8 cellular contexts compared by ENCODE assay signal in the genomic region with DNA sequence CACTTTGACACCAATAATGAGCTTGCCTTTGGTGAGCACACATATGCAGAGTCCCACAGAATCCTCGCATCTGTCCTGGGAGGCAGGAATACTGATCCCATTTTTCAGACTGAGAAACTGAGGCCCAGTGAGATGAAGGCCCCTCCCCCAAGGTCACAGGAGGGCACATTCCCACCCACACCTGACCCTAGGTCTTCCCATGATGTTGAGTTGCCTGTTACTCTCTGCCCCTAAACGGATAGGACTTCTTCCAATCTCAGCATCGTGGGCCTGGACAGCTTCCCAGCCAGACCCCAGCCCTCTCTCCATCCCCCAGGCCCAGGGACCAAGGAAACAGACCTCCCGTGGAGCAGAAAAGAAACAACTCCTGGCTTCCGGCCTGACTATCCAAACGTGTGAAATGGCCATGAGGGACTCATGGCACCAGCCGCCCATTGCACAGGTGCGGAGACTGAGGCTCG. TPM values are rescaled to one million over a fixed set of nuclear protein-coding genes. Genes with fewer than 3 reads are reported as not detected.
DNase-seq lines count a peak whose midpoint lies in the region; ATAC-seq, FAIRE-seq and TF ChIP-seq lines count a peak whose summit lies in the region.

No MANE protein-coding gene starts in this region.

- TF ChIP-seq CTCF in CD14-positive monocyte (IDR thresholded peaks at IDR 0.05) (no peak), bronchial epithelial cell (IDR thresholded peaks at IDR 0.05; ENCODE audit: insufficient read depth, low read length, severe bottlenecking) (no peak)

- H3K4me3 ChIP-seq in bronchial epithelial cell (ENCODE audit: low read depth, low read length) = peak overlapping the region; percentile 84
- H3K4me3 ChIP-seq in muscle layer of duodenum (ENCODE audit: low read depth in 1 of 2, low read length in 2 of 2) = peak overlapping the region; percentile 74 to 88

- ATAC-seq in HG03439 (IDR thresholded peaks at IDR 0.05; ENCODE audit: unreplicated experiment) (peak; percentile 4), HG02870 (IDR thresholded peaks at IDR 0.05; ENCODE audit: unreplicated experiment) (no peak)

- no peak for DNase-seq in CD14-positive monocyte (ENCODE audit: low spot score)
- no peak for DNase-seq in bronchial epithelial cell (ENCODE audit: low read depth)
- DNase-seq in effector CD4-positive, alpha-beta T cell = no peak
- DNase-seq in stimulated activated CD4-positive, alpha-beta T cell treated with anti-CD3 and anti-CD28 coated beads, Interleukin-2, amount 100 ng/mL, for 24 hours = no peak
- DNase-seq in Kasumi-1 (lab: John Stamatoyannopoulos, UW) = no peak

- intact Hi-C loops in CD14-positive monocyte (cut with micrococcal nuclease) = loop anchor here (5.0 to 10.0 kb wide), 2 partner anchors 80 to 572 kb away; partner anchors contain the start of genes DOLK (in 1 of the 2), NUP188 (in 1 of the 2) and ODF2 (in 1 of the 2)

- H3K9me3 ChIP-seq in muscle layer of duodenum (ENCODE audit: control insufficient read depth in 1 of 2, low read length in 2 of 2) = no peaks in the 10 kb centered on the region

- H3K36me3 Mint-ChIP-seq in CD14-positive monocyte = peaks cover 0 to 4% of the 10 kb centered on the region in 2 donors

- peak overlapping the region; percentile 8 for H3K27ac ChIP-seq in muscle layer of duodenum (ENCODE audit: low read length)

- H3K36me3 ChIP-seq in bronchial epithelial cell (ENCODE audit: control insufficient read depth, insufficient read depth, low read length) = no peaks in the 10 kb centered on the region
- no peaks in the 10 kb centered on the region for H3K36me3 ChIP-seq in muscle layer of duodenum (ENCODE audit: control insufficient read depth in 1 of 2, insufficient read depth in 2 of 2, low read length in 2 of 2)

- peak overlapping the region; percentile 71 to 85 for H3K4me3 Mint-ChIP-seq in CD14-positive monocyte

- FAIRE-seq in bronchial epithelial cell (lab: Jason Lieb, UNC) = no peak

- H3K4me1 ChIP-seq in muscle layer of duodenum (ENCODE audit: control insufficient read depth in 1 of 2, insufficient read depth in 2 of 2, low read length in 2 of 2) = peaks cover 4 to 35% of the 10 kb centered on the region in 2 donors

- peaks cover 20% of the 10 kb centered on the region for H3K4me1 Mint-ChIP-seq in CD14-positive monocyte

- H3K27me3 ChIP-seq in bronchial epithelial cell (ENCODE audit: control insufficient read depth, insufficient read depth, low read length) (no peaks in the 10 kb centered on the region), muscle layer of duodenum (ENCODE audit: low read depth, low read length) (no peaks in the 10 kb centered on the region)

- H3K27me3 Mint-ChIP-seq in CD14-positive monocyte (ENCODE audit: low read depth in 3 of 3) = peaks cover 0 to 2% (median 0%) of the 10 kb centered on the region in 3 donors

- no peaks in the 10 kb centered on the region for H3K9me3 Mint-ChIP-seq in CD14-positive monocyte

- H3K27ac Mint-ChIP-seq in CD14-positive monocyte = peak overlapping the region in 1 of 7 donors; percentile 26

RNA-seq across cellular contexts. Expression of gene SH3GLB2, which starts 0.9 kb away (rescaled TPM):
- 10 to 100 TPM in 1 of 2 donors, 1 to 10 TPM in 1; 8.0 to 25.9 TPM for polyA plus RNA-seq in CD14-positive monocyte
- total RNA-seq in bronchial epithelial cell = 50.5 and 98.1 TPM in 2 replicates

RNA-seq across cellular contexts. Expression of gene MIGA2, which starts 9.2 kb away (rescaled TPM):
- 1 to 10 TPM; 1.9 to 5.9 TPM for polyA plus RNA-seq in CD14-positive monocyte
- total RNA-seq in bronchial epithelial cell = 12.6 and 25.0 TPM in 2 replicates

RNA-seq across cellular contexts. Expression of gene DOLPP1, which starts 53.7 kb away (rescaled TPM):
- 1 to 10 TPM; 5.4 to 5.9 TPM for polyA plus RNA-seq in CD14-positive monocyte
- total RNA-seq in bronchial epithelial cell = 10.0 and 10.8 TPM in 2 replicates
